Comparison of ENCODE assay signal across 13 cellular contexts in the genomic region with DNA sequence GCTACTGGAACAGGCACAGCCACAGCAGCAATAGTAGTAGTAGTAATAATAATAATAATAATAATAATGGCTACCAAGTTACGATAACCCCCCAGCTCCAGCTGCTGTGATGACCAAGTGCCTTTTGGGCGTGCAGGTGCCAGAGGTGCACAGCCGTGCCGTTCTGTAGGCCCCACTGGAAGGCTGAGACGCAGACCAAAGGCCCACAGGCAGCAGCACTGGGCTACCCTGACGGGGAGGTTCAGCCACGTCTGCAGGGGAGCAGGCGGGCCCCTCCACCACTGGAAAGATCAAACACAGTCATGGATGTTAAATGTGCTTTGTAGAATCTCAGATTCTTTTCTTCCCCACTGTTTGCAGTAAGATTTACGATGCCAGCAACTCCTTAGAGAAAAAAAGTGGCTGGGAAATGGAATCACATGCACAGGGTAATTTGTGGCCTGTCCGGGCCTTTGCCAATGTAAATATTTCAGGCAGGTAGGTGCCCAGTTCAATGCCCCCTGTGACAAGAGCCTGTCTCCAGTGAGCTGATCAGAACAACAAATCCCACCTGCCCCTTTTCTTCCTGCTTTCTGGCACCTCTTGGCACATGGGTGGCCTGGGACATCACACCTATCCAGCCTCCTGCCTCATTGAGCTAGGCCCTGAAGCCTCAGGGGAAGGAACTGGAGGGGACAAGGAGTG. TPM values are rescaled to one million over a fixed set of nuclear protein-coding genes. Genes with fewer than 3 reads are reported as not detected.
A peak's percentile ranks its signal among the peaks of the same experiment; 100 is the strongest.
DNase-seq lines count a peak whose midpoint lies in the region; ATAC-seq and TF ChIP-seq lines count a peak whose summit lies in the region.
"Had no signal": no experiment of that assay in that cellular context is flagged by ENCODE, and none has a peak within 500 bp of the region (broad histone marks: within the 10 kb centered on the region; RNA-seq: fewer than 3 reads in every experiment).

No MANE protein-coding gene starts in this region.

- no peaks in the 10 kb centered on the region for H3K9me2 ChIP-seq in Karpas-422 (replicated peaks; ENCODE audit: insufficient read depth, low read length)

- H3K27ac ChIP-seq in BLaER1 (peak overlapping the region; percentile 83), Karpas-422 (ENCODE audit: low read length) (peak overlapping the region; percentile 98), WERI-Rb-1 (peak overlapping the region; percentile 96), muscle layer of colon (ENCODE audit: low read depth, low read length) (peak overlapping the region; percentile 95), aorta (ENCODE audit: low read depth in 1 of 2, low read length in 2 of 2) (no peak overlapping the region)

- H3K4me2 ChIP-seq in BLaER1 (peak overlapping the region; percentile 84), Karpas-422 (ENCODE audit: low read depth, low read length, poor library complexity, severe bottlenecking) (peak overlapping the region; percentile 64)

- peaks cover 17% of the 10 kb centered on the region for H3K79me2 ChIP-seq in Karpas-422 (ENCODE audit: low read length)

- WGBS in aorta, 2 donors: 61 to 68% methylated on average over 10 of the region's 10 CpGs

- H3K9ac ChIP-seq in BLaER1: peak overlapping the region; percentile 63
- H3K9ac ChIP-seq in Karpas-422 (ENCODE audit: low read length): peak overlapping the region; percentile 81
- peak overlapping the region; percentile 27 for H3K9ac ChIP-seq in muscle layer of colon (ENCODE audit: low read length)

- H3K4me1 ChIP-seq in BLaER1 (peaks cover 100% of the 10 kb centered on the region), Karpas-422 (ENCODE audit: low read length) (peaks cover 92% of the 10 kb centered on the region), muscle layer of colon (ENCODE audit: insufficient read depth, low read length) (peaks cover 100% of the 10 kb centered on the region), aorta (ENCODE audit: control insufficient read depth in 1 of 2, insufficient read depth in 2 of 2, low read length in 2 of 2) (no peaks in the 10 kb centered on the region)

- ATAC-seq in HG03196 (IDR thresholded peaks at IDR 0.05; ENCODE audit: unreplicated experiment) (no peak), aorta (ENCODE audit: low FRiP score) (no peak), HG03175 (IDR thresholded peaks at IDR 0.05; ENCODE audit: unreplicated experiment) (no peak)

- H2AFZ ChIP-seq in Karpas-422 (ENCODE audit: low read length): no peak overlapping the region

- intact Hi-C loops in aorta (cut with DNase I): no loop called here

- H4K20me1 ChIP-seq in BLaER1 (peaks cover 100% of the 10 kb centered on the region), Karpas-422 (ENCODE audit: insufficient read depth, low read depth, low read length) (peaks cover 12% of the 10 kb centered on the region)

- no peaks in the 10 kb centered on the region for H3K9me3 ChIP-seq in BLaER1
- H3K9me3 ChIP-seq in Karpas-422 (ENCODE audit: low read length): no peaks in the 10 kb centered on the region
- no peaks in the 10 kb centered on the region for H3K9me3 ChIP-seq in WERI-Rb-1 (ENCODE audit: severe bottlenecking)
- H3K9me3 ChIP-seq in muscle layer of colon (ENCODE audit: low read length): no peaks in the 10 kb centered on the region
- no peaks in the 10 kb centered on the region for H3K9me3 ChIP-seq in aorta (ENCODE audit: control insufficient read depth, low read length)

- H3K27me3 ChIP-seq in BLaER1: no peaks in the 10 kb centered on the region
- H3K27me3 ChIP-seq in Karpas-422 (ENCODE audit: low read length): no peaks in the 10 kb centered on the region
- no peaks in the 10 kb centered on the region for H3K27me3 ChIP-seq in WERI-Rb-1 (ENCODE audit: insufficient read depth, low read depth, severe bottlenecking)
- H3K27me3 ChIP-seq in muscle layer of colon (ENCODE audit: control insufficient read depth in 1 of 2, insufficient read depth in 2 of 2, low read length in 2 of 2): no peaks in the 10 kb centered on the region
- no peaks in the 10 kb centered on the region for H3K27me3 ChIP-seq in aorta (ENCODE audit: control insufficient read depth in 1 of 2, insufficient read depth in 2 of 2, low read length in 1 of 2)

- no peak overlapping the region for H3K4me3 ChIP-seq in BLaER1
- peak overlapping the region; percentile 65 for H3K4me3 ChIP-seq in Karpas-422 (ENCODE audit: low read length)
- H3K4me3 ChIP-seq in WERI-Rb-1 (ENCODE audit: low read depth, low read length): no peak overlapping the region
- H3K4me3 ChIP-seq in muscle layer of colon (ENCODE audit: low read depth in 1 of 2, low read length in 2 of 2): no peak overlapping the region
- no peak overlapping the region for H3K4me3 ChIP-seq in aorta (ENCODE audit: low read length in 2 of 2)

- no peak for TF ChIP-seq CTCF in WERI-Rb-1 (IDR thresholded peaks at IDR 0.05; ENCODE audit: low read depth, low read length)

- DNase-seq in Karpas-422: no peak
- DNase-seq in WERI-Rb-1: no peak
- DNase-seq in aorta: no peak
- DNase-seq in NCI-H446 treated with DMSO at 0.1 percent for 48 hours (lab: John Stamatoyannopoulos, UW): no peak
- DNase-seq: activated CD8-positive, alpha-beta memory T cell treated with anti-CD3 and anti-CD28 coated beads, Interleukin-2, amount 50 U/mL, for 48 hours; amygdala; C1 segment of cervical spinal cord; occipital lobe; stimulated activated CD4-positive, alpha-beta T cell treated with anti-CD3 and anti-CD28 coated beads, Interleukin-2, amount 100 ng/mL, for 48 hours had no signal

- H3K36me3 ChIP-seq in BLaER1 (no peaks in the 10 kb centered on the region), Karpas-422 (ENCODE audit: insufficient read depth, low read length) (no peaks in the 10 kb centered on the region), WERI-Rb-1 (peaks cover 20% of the 10 kb centered on the region), muscle layer of colon (ENCODE audit: insufficient read depth, low read length) (no peaks in the 10 kb centered on the region), aorta (ENCODE audit: control insufficient read depth in 1 of 2, insufficient read depth in 2 of 2, low read length in 1 of 2) (no peaks in the 10 kb centered on the region)

RNA-seq across cellular contexts. Expression of gene CCDC85C, which starts 32.6 kb away (rescaled TPM):
- 18.3 and 25.6 TPM in 2 replicates for total RNA-seq in Karpas-422 (2014; rRNA removed; shearing (Covaris generic); ENCODE audit: low replicate concordance)
- 1 to 10 TPM; 6.4 to 7.6 TPM for total RNA-seq in aorta
- polyA plus RNA-seq in aorta: 1 to 10 TPM; 1.2 to 8.1 TPM

Comparison
In these comparisons a context has a peak if more than half of its experiments do, and no peak if none do; other contexts are left out.
1. H3K27ac ChIP-seq: peak in BLaER1 (single experiment), Karpas-422 (single experiment), WERI-Rb-1 (single experiment) and muscle layer of colon (single experiment); none in aorta (0 of 2).
2. H3K9ac ChIP-seq: peak in every context shown above with its lines; median percentile 81 in Karpas-422; 63 in BLaER1; 27 in muscle layer of colon.